22 cellular contexts compared by ENCODE assay signal in genomic region chr1:38179423-38179822, GRCh38.
"Had no signal": no experiment of that assay in that cellular context is flagged by ENCODE, and none has a peak within 500 bp of the region (broad histone marks: within the 10 kb centered on the region; RNA-seq: fewer than 3 reads in every experiment).

No MANE protein-coding gene starts in this region.

- H3K27me3 ChIP-seq: ascending aorta, breast epithelium, gastrocnemius medialis had no signal

- DNase-seq: activated B cell treated with CpG ODN at 0.5 μM for 24 hours; activated CD4-positive, alpha-beta T cell treated with anti-CD3 and anti-CD28 coated beads for 36 hours; activated CD4-positive, alpha-beta T cell treated with anti-CD3 and anti-CD28 coated beads, Interleukin-2, amount 50 U/mL, for 4 hours; activated CD8-positive, alpha-beta memory T cell treated with anti-CD3 and anti-CD28 coated beads for 24 hours; activated CD8-positive, alpha-beta memory T cell treated with anti-CD3 and anti-CD28 coated beads, Interleukin-2, amount 50 U/mL, for 4 hours; activated T-cell treated with anti-CD3 and anti-CD28 coated beads, Interleukin-2, amount 50 U/mL, for 24 hours; endodermal cell; esophagus squamous epithelium; left colon; nucleus accumbens; stimulated activated CD4-positive, alpha-beta T cell treated with anti-CD3 and anti-CD28 coated beads, Interleukin-4, amount 100 ng/mL, for 24 hours; stimulated activated naive CD8-positive, alpha-beta T cell treated with anti-CD3 and anti-CD28 coated beads, Interleukin-15, Interleukin-2, amounts not matched to agents 100 U/mL and 50 U/mL, for 24 hours; SW 1271; T-helper 17 cell; tibial artery had no signal

- H2AFZ ChIP-seq: parathyroid adenoma had no signal

- H3K27ac ChIP-seq: ascending aorta, breast epithelium, coronary artery, esophagus squamous epithelium, gastrocnemius medialis, parathyroid adenoma, tibial artery had no signal

- H3K79me2 ChIP-seq: parathyroid adenoma had no signal

- H3K9ac ChIP-seq: parathyroid adenoma had no signal

- H3K4me3 ChIP-seq: ascending aorta, breast epithelium, coronary artery, esophagus squamous epithelium, gastrocnemius medialis, tibial artery had no signal

- H3K4me1 ChIP-seq: ascending aorta, breast epithelium, esophagus squamous epithelium, gastrocnemius medialis, parathyroid adenoma, tibial artery had no signal

- H3K36me3 ChIP-seq: ascending aorta, breast epithelium, esophagus squamous epithelium, gastrocnemius medialis, tibial artery had no signal

- H3K9me3 ChIP-seq: ascending aorta, breast epithelium, esophagus squamous epithelium, gastrocnemius medialis, tibial artery had no signal

- ATAC-seq: activated CD4-positive, alpha-beta T cell treated with anti-CD3 and anti-CD28 coated beads for 36 hours; activated naive CD4-positive, alpha-beta T cell treated with anti-CD3 and anti-CD28 coated beads, Interleukin-2, amount 50 U/mL, for 72 hours; activated T-helper 17 cell treated with anti-CD3 and anti-CD28 coated beads, Interleukin-2, amount 50 U/mL, for 72 hours; left colon; stimulated activated naive CD8-positive, alpha-beta T cell treated with anti-CD3 and anti-CD28 coated beads, Interleukin-15, Interleukin-2, amounts not matched to agents 100 U/mL and 50 U/mL, for 24 hours; T-helper 17 cell had no signal
